Comparison of ENCODE assay signal across 18 cellular contexts in the genomic region with DNA sequence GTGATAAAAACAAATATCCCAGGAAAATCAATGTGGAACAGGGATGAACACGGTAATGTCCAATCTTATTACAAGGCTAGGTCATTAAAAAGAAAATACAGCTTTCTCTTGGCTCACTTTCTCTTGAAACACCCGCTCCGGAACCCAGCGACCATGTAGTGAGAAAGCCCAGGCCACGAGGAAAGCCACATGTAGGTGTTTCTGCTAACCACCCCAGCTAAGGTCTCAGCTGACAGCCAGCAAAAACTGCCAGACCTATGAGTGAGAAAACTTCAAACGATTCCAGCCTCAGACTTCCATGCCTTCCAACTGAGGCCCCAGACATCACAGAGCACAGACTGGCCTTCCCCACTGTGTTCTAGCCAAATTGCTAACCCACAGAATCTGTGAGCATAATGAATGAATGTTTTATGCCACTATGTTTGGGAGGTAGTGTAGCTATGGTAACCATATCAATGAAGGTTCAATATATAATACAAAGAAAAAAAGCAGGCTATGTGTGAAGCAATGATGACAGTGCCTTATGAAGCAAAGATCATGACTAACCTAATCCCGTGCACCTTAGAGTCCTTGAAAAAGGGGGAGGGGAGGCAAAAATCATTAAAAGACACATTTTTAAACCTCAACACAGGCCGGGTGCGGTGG. TPM values are rescaled to one million over a fixed set of nuclear protein-coding genes. Genes with fewer than 3 reads are reported as not detected.
"Had no signal": no experiment of that assay in that cellular context is flagged by ENCODE, and none has a peak within 500 bp of the region (broad histone marks: within the 10 kb centered on the region; RNA-seq: fewer than 3 reads in every experiment).

No MANE protein-coding gene starts in this region.

- H3K27ac Mint-ChIP-seq: activated CD4-positive, alpha-beta memory T cell treated with anti-CD3 and anti-CD28 coated beads, Interleukin-2, amount 10 ng/mL, durations not matched to agents 7 days and 5 days; activated CD4-positive, alpha-beta T cell treated with anti-CD3 and anti-CD28 coated beads for 36 hours; activated naive CD8-positive, alpha-beta T cell treated with anti-CD3 and anti-CD28 coated beads, Interleukin-2, amount 10 ng/mL, durations not matched to agents 7 days and 5 days; brain; nephron had no signal

- ATAC-seq: activated CD4-positive, alpha-beta T cell treated with anti-CD3 and anti-CD28 coated beads for 36 hours had no signal

- H3K36me3 Mint-ChIP-seq: brain had no signal

- DNase-seq: activated CD4-positive, alpha-beta memory T cell treated with anti-CD3 and anti-CD28 coated beads, Interleukin-2, amount 10 ng/mL, durations not matched to agents 7 days and 5 days; activated CD4-positive, alpha-beta T cell treated with anti-CD3 and anti-CD28 coated beads for 36 hours; activated CD8-positive, alpha-beta memory T cell treated with anti-CD3 and anti-CD28 coated beads, Interleukin-2, amount 50 U/mL, for 4 hours; activated naive CD8-positive, alpha-beta T cell treated with anti-CD3 and anti-CD28 coated beads, Interleukin-2, amount 10 ng/mL, durations not matched to agents 7 days and 5 days; cortex of kidney; effector CD8-positive, alpha-beta T cell; foreskin fibroblast; hippocampal formation; kidney; left ventricle myocardium inferior; nucleus accumbens; posterior cingulate gyrus; stimulated activated CD4-positive, alpha-beta T cell treated with anti-CD3 and anti-CD28 coated beads, Interleukin-4, amount 100 ng/mL, for 24 hours; stimulated activated naive CD4-positive, alpha-beta T cell; uterus had no signal

- H3K9me3 Mint-ChIP-seq: activated CD4-positive, alpha-beta memory T cell treated with anti-CD3 and anti-CD28 coated beads, Interleukin-2, amount 10 ng/mL, durations not matched to agents 7 days and 5 days had no signal

- H3K4me3 Mint-ChIP-seq: activated CD4-positive, alpha-beta memory T cell treated with anti-CD3 and anti-CD28 coated beads, Interleukin-2, amount 10 ng/mL, durations not matched to agents 7 days and 5 days; activated CD4-positive, alpha-beta T cell treated with anti-CD3 and anti-CD28 coated beads for 36 hours; activated naive CD8-positive, alpha-beta T cell treated with anti-CD3 and anti-CD28 coated beads, Interleukin-2, amount 10 ng/mL, durations not matched to agents 7 days and 5 days; brain; nephron had no signal

- H3K27me3 Mint-ChIP-seq: activated naive CD8-positive, alpha-beta T cell treated with anti-CD3 and anti-CD28 coated beads, Interleukin-2, amount 10 ng/mL, durations not matched to agents 7 days and 5 days; brain had no signal

- H3K4me1 Mint-ChIP-seq: activated CD4-positive, alpha-beta memory T cell treated with anti-CD3 and anti-CD28 coated beads, Interleukin-2, amount 10 ng/mL, durations not matched to agents 7 days and 5 days; activated CD4-positive, alpha-beta T cell treated with anti-CD3 and anti-CD28 coated beads for 36 hours; activated naive CD8-positive, alpha-beta T cell treated with anti-CD3 and anti-CD28 coated beads, Interleukin-2, amount 10 ng/mL, durations not matched to agents 7 days and 5 days; brain; nephron had no signal

RNA-seq across cellular contexts. Expression of gene TPTE2, which starts 11.9 kb away (rescaled TPM):
- total RNA-seq: activated naive CD8-positive, alpha-beta T cell treated with anti-CD3 and anti-CD28 coated beads, Interleukin-2, amount 10 ng/mL, durations not matched to agents 7 days and 5 days; left ventricle myocardium inferior; right atrium auricular region had no signal
